Comparison of ENCODE assay signal across 40 cellular contexts in genomic region chr4:108013332-108013731, GRCh38.
"Had no signal": no experiment of that assay in that cellular context is flagged by ENCODE, and none has a peak within 500 bp of the region (broad histone marks: within the 10 kb centered on the region; RNA-seq: fewer than 3 reads in every experiment).

No MANE protein-coding gene starts in this region.

- H3K4me3 Mint-ChIP-seq: activated CD4-positive, alpha-beta memory T cell treated with anti-CD3 and anti-CD28 coated beads, Interleukin-2, amount 10 ng/mL, durations not matched to agents 7 days and 5 days; activated CD4-positive, alpha-beta T cell treated with anti-CD3 and anti-CD28 coated beads for 36 hours; activated CD4-positive, alpha-beta T cell treated with anti-CD3 and anti-CD28 coated beads, Interleukin-2, amount 10 ng/mL, durations not matched to agents 7 days and 5 days; activated CD8-positive, alpha-beta memory T cell treated with anti-CD3 and anti-CD28 coated beads, Interleukin-2, amount 10 ng/mL, durations not matched to agents 7 days and 5 days; activated CD8-positive, alpha-beta T cell treated with anti-CD3 and anti-CD28 coated beads, Interleukin-2, amount 10 ng/mL, durations not matched to agents 7 days and 5 days; activated naive CD4-positive, alpha-beta T cell treated with anti-CD3 and anti-CD28 coated beads for 36 hours; activated naive CD8-positive, alpha-beta T cell treated with anti-CD3 and anti-CD28 coated beads for 36 hours; activated T-cell treated with anti-CD3 and anti-CD28 coated beads, Interleukin-2, amount 50 U/mL, for 24 hours; central memory CD8-positive, alpha-beta T cell; T-helper 1 cell treated with Interleukin-12 subunit alpha and Interleukin-12 subunit beta and Interleukin-4 antibody, amounts not matched to agents 30 μg/mL and 1 μg/mL, for 36 hours; T-helper 2 cell treated with Interferon-gamma antibody and Interleukin-4, amounts not matched to agents 5 μg/mL and 100 μg/mL, for 36 hours; WTC11 had no signal

- H3K27ac ChIP-seq: adrenal gland, body of pancreas, brain microvascular endothelial cell, cardiac muscle cell, WERI-Rb-1 had no signal

- ATAC-seq: activated CD4-positive, alpha-beta T cell treated with anti-CD3 and anti-CD28 coated beads for 36 hours; activated CD4-positive, CD25-positive, alpha-beta regulatory T cell treated with anti-CD3 and anti-CD28 coated beads, Interleukin-2, amount 50 U/mL, for 24 hours; activated CD8-positive, alpha-beta memory T cell treated with anti-CD3 and anti-CD28 coated beads, Interleukin-2, amount 10 ng/mL, durations not matched to agents 7 days and 5 days; activated CD8-positive, alpha-beta T cell treated with anti-CD3 and anti-CD28 coated beads, Interleukin-2, amount 10 ng/mL, durations not matched to agents 7 days and 5 days; activated naive CD4-positive, alpha-beta T cell treated with anti-CD3 and anti-CD28 coated beads, Interleukin-2, amount 50 U/mL, for 72 hours; body of pancreas; WTC11 had no signal

- H3K9me3 Mint-ChIP-seq: activated CD4-positive, alpha-beta memory T cell treated with anti-CD3 and anti-CD28 coated beads, Interleukin-2, amount 10 ng/mL, durations not matched to agents 7 days and 5 days; activated naive CD4-positive, alpha-beta T cell treated with anti-CD3 and anti-CD28 coated beads for 36 hours; activated naive CD8-positive, alpha-beta T cell treated with anti-CD3 and anti-CD28 coated beads for 36 hours; activated T-cell treated with anti-CD3 and anti-CD28 coated beads, Interleukin-2, amount 50 U/mL, for 24 hours; activated T-helper 2 cell treated with anti-CD3 and anti-CD28 coated beads, Interferon-gamma antibody, Interleukin-2, Interleukin-4, amounts not matched to agents 10 μg/mL and 5 μg/mL and 100 μg/mL, durations not matched to agents 14 hours and 24 hours and 36 hours; central memory CD8-positive, alpha-beta T cell; T-helper 1 cell treated with Interleukin-12 subunit alpha and Interleukin-12 subunit beta and Interleukin-4 antibody, amounts not matched to agents 30 μg/mL and 1 μg/mL, for 36 hours; T-helper 2 cell treated with Interferon-gamma antibody and Interleukin-4, amounts not matched to agents 5 μg/mL and 100 μg/mL, for 36 hours had no signal

- H3K27me3 ChIP-seq: adrenal gland, body of pancreas, brain microvascular endothelial cell, cardiac muscle cell had no signal

- H3K36me3 ChIP-seq: brain microvascular endothelial cell had no signal

- H3K27ac Mint-ChIP-seq: activated CD4-positive, alpha-beta memory T cell treated with anti-CD3 and anti-CD28 coated beads, Interleukin-2, amount 10 ng/mL, durations not matched to agents 7 days and 5 days; activated CD4-positive, alpha-beta T cell treated with anti-CD3 and anti-CD28 coated beads for 36 hours; activated CD4-positive, alpha-beta T cell treated with anti-CD3 and anti-CD28 coated beads, Interleukin-2, amount 10 ng/mL, durations not matched to agents 7 days and 5 days; activated CD8-positive, alpha-beta memory T cell treated with anti-CD3 and anti-CD28 coated beads, Interleukin-2, amount 10 ng/mL, durations not matched to agents 7 days and 5 days; activated CD8-positive, alpha-beta T cell treated with anti-CD3 and anti-CD28 coated beads, Interleukin-2, amount 10 ng/mL, durations not matched to agents 7 days and 5 days; activated naive CD4-positive, alpha-beta T cell treated with anti-CD3 and anti-CD28 coated beads for 36 hours; activated naive CD8-positive, alpha-beta T cell treated with anti-CD3 and anti-CD28 coated beads for 36 hours; activated T-cell treated with anti-CD3 and anti-CD28 coated beads, Interleukin-2, amount 50 U/mL, for 24 hours; activated T-helper 2 cell treated with anti-CD3 and anti-CD28 coated beads, Interferon-gamma antibody, Interleukin-2, Interleukin-4, amounts not matched to agents 10 μg/mL and 5 μg/mL and 100 μg/mL, durations not matched to agents 14 hours and 24 hours and 36 hours; T-helper 1 cell treated with Interleukin-12 subunit alpha and Interleukin-12 subunit beta and Interleukin-4 antibody, amounts not matched to agents 30 μg/mL and 1 μg/mL, for 36 hours; T-helper 2 cell treated with Interferon-gamma antibody and Interleukin-4, amounts not matched to agents 5 μg/mL and 100 μg/mL, for 36 hours; WTC11 had no signal

- H3K9me3 ChIP-seq: adrenal gland, body of pancreas had no signal

- H3K4me3 ChIP-seq: adrenal gland, body of pancreas, cardiac muscle cell had no signal

- H3K4me1 Mint-ChIP-seq: activated CD4-positive, alpha-beta memory T cell treated with anti-CD3 and anti-CD28 coated beads, Interleukin-2, amount 10 ng/mL, durations not matched to agents 7 days and 5 days; activated naive CD8-positive, alpha-beta T cell treated with anti-CD3 and anti-CD28 coated beads for 36 hours had no signal

- DNase-seq: activated CD4-positive, alpha-beta memory T cell treated with anti-CD3 and anti-CD28 coated beads, Interleukin-2, amount 10 ng/mL, durations not matched to agents 7 days and 5 days; activated CD4-positive, alpha-beta T cell treated with anti-CD3 and anti-CD28 coated beads for 1 hour; activated CD4-positive, alpha-beta T cell treated with anti-CD3 and anti-CD28 coated beads for 36 hours; activated CD4-positive, alpha-beta T cell treated with anti-CD3 and anti-CD28 coated beads for 48 hours; activated CD4-positive, alpha-beta T cell treated with anti-CD3 and anti-CD28 coated beads, Interleukin-2, amount 10 ng/mL, durations not matched to agents 7 days and 5 days; activated CD4-positive, alpha-beta T cell treated with anti-CD3 and anti-CD28 coated beads, Interleukin-2, amount 50 U/mL, for 48 hours; activated CD4-positive, CD25-positive, alpha-beta regulatory T cell; activated CD8-positive, alpha-beta memory T cell treated with anti-CD3 and anti-CD28 coated beads for 24 hours; activated CD8-positive, alpha-beta memory T cell treated with anti-CD3 and anti-CD28 coated beads, Interleukin-2, amount 10 ng/mL, durations not matched to agents 7 days and 5 days; activated CD8-positive, alpha-beta memory T cell treated with anti-CD3 and anti-CD28 coated beads, Interleukin-2, amount 50 U/mL, for 48 hours; activated CD8-positive, alpha-beta T cell treated with anti-CD3 and anti-CD28 coated beads, Interleukin-2, amount 10 ng/mL, durations not matched to agents 7 days and 5 days; activated effector memory CD4-positive, alpha-beta T cell treated with anti-CD3 and anti-CD28 coated beads, Interleukin-2, amount 50 U/mL, for 16 hours; activated gamma-delta T cell treated with Interleukin-2 at 50 U/mL for 16 hours; activated naive CD4-positive, alpha-beta T cell; activated naive CD4-positive, alpha-beta T cell treated with anti-CD3 and anti-CD28 coated beads for 36 hours; activated naive CD4-positive, alpha-beta T cell treated with anti-CD3 and anti-CD28 coated beads, Interleukin-2, amount 50 U/mL, for 16 hours; activated naive CD8-positive, alpha-beta T cell treated with anti-CD3 and anti-CD28 coated beads for 36 hours; activated T-cell treated with anti-CD3 and anti-CD28 coated beads, Interleukin-2, amount 50 U/mL, for 24 hours; activated T-cell treated with anti-CD3 and anti-CD28 coated beads, Interleukin-2, amount 50 U/mL, for 48 hours; adrenal gland; amniotic stem cell; aorta; body of pancreas; brain microvascular endothelial cell; caudate nucleus; cerebellar nuclear complex; T-helper 1 cell; T-helper 2 cell; T-helper 9 cell; WERI-Rb-1 had no signal

- H3K4me1 ChIP-seq: body of pancreas had no signal

- FAIRE-seq: astrocyte, bronchial epithelial cell had no signal

- H3K27me3 Mint-ChIP-seq: activated CD4-positive, alpha-beta memory T cell treated with anti-CD3 and anti-CD28 coated beads, Interleukin-2, amount 10 ng/mL, durations not matched to agents 7 days and 5 days; activated CD4-positive, alpha-beta T cell treated with anti-CD3 and anti-CD28 coated beads for 36 hours; activated CD4-positive, alpha-beta T cell treated with anti-CD3 and anti-CD28 coated beads, Interleukin-2, amount 10 ng/mL, durations not matched to agents 7 days and 5 days; activated CD8-positive, alpha-beta memory T cell treated with anti-CD3 and anti-CD28 coated beads, Interleukin-2, amount 10 ng/mL, durations not matched to agents 7 days and 5 days; activated naive CD8-positive, alpha-beta T cell treated with anti-CD3 and anti-CD28 coated beads for 36 hours; activated T-cell treated with anti-CD3 and anti-CD28 coated beads, Interleukin-2, amount 50 U/mL, for 24 hours; central memory CD8-positive, alpha-beta T cell had no signal
